ENCODE assay signal across 1 cellular context in the genomic region with DNA sequence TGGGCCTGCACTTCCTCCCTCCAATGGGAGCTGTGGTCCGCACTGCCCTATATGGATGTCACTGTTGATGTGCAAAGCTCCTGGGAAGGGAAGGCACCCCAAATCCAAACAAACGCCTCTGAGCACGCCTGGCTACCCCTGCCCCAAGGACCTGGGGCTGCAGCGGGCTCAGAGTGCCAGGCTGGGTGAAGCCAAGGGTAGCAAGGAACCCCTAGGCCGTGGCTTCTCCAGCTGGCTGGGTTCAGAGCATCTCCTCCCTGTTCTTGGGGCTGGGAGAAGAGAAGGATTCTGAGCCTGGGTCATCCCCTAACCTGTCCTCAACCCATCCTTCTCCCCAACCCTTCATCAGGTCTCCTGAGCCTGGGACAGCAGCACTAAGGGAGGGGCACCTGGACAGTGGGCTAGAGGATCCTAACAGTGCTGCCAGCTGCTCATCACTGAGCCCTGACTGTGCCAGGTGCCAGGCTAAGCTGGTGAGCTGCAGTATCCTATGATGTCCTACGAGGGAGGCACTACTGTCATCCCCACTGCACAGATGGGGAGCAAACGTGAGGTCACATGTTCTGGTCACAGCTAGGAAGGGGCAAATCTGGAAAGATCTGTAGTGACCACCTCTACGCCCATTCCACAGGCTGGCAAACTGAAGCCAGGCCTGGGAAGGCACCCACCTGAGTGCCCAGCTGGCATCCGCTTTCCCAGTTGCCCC.
TF ChIP-seq lines count a peak whose summit lies in the region.

No MANE protein-coding gene starts in this region.

TF ChIP-seq in H1, 55 proteins besides CTCF, POLR2A, EP300 and RAD21:
- TF ChIP-seq BACH1 (IDR thresholded peaks at IDR 0.05; ENCODE audit: low read length) (no peak), BRCA1 (IDR thresholded peaks at IDR 0.05; ENCODE audit: low read depth, low read length) (no peak), CHD1 (IDR thresholded peaks at IDR 0.05; ENCODE audit: low read depth, low read length) (no peak), FOSL1 (IDR thresholded peaks at IDR 0.05; ENCODE audit: insufficient read depth, low read depth, low read length) (no peak), ASH2L (IDR thresholded peaks at IDR 0.05; ENCODE audit: low read length) (no peak), EZH2 (IDR thresholded peaks at IDR 0.05; ENCODE audit: low read depth, low read length, severe bottlenecking) (no peak), HDAC6 (IDR thresholded peaks at IDR 0.05; ENCODE audit: low read depth, low read length) (no peak), KDM4A (IDR thresholded peaks at IDR 0.05; ENCODE audit: low read depth, low read length, severe bottlenecking) (no peak), YY1 (IDR thresholded peaks at IDR 0.05; ENCODE audit: low read depth, low read length) (no peak), CBX5 (IDR thresholded peaks at IDR 0.05; ENCODE audit: low read depth, low read length) (no peak), CBX8 (IDR thresholded peaks at IDR 0.05; ENCODE audit: borderline replicate concordance, low read depth, low read length) (no peak), TEAD4 (IDR thresholded peaks at IDR 0.05; ENCODE audit: low read depth, low read length) (no peak)
- TF ChIP-seq, protein P1, sequence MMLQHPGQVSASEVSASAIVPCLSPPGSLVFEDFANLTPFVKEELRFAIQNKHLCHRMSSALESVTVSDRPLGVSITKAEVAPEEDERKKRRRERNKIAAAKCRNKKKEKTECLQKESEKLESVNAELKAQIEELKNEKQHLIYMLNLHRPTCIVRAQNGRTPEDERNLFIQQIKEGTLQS (IDR thresholded peaks at IDR 0.05; ENCODE audit: insufficient read depth, low read depth, low read length): no peak
